In the genomic region with DNA sequence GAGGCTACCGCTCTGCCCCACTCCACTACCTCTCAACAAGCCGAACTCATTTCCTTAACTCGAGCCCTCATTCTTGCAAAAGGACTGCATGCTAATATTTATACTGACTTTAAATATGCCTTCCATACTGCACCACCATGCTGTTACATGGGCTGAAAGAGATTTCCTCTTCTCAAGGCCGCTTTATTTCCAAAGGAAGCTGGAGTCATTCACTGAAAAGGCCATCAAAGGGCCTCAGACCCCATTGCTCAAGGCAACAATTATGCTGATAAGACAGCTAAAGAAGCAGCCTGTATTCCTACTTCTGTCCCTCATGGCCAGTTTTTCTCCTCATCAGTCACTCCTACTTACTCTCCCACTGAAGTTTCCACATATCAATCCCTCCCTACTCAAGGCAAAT, we compare ENCODE assay signal across 29 cellular contexts. TPM values are rescaled to one million over a fixed set of nuclear protein-coding genes. Genes with fewer than 3 reads are reported as not detected.
"Had no signal": no experiment of that assay in that cellular context is flagged by ENCODE, and none has a peak within 500 bp of the region (broad histone marks: within the 10 kb centered on the region; RNA-seq: fewer than 3 reads in every experiment).

No MANE protein-coding gene starts in this region.

- H3K9me3 Mint-ChIP-seq: activated CD4-positive, alpha-beta memory T cell treated with anti-CD3 and anti-CD28 coated beads, Interleukin-2, amount 10 ng/mL, durations not matched to agents 7 days and 5 days; activated naive CD8-positive, alpha-beta T cell treated with anti-CD3 and anti-CD28 coated beads for 36 hours; central memory CD8-positive, alpha-beta T cell had no signal

- H3K9me3 ChIP-seq: ascending aorta had no signal

- H3K4me3 ChIP-seq: ascending aorta, cardiac muscle cell, SJCRH30, SK-N-MC had no signal

- H3K4me3 Mint-ChIP-seq: activated CD4-positive, alpha-beta memory T cell treated with anti-CD3 and anti-CD28 coated beads, Interleukin-2, amount 10 ng/mL, durations not matched to agents 7 days and 5 days; activated CD8-positive, alpha-beta memory T cell treated with anti-CD3 and anti-CD28 coated beads, Interleukin-2, amount 10 ng/mL, durations not matched to agents 7 days and 5 days; activated naive CD8-positive, alpha-beta T cell treated with anti-CD3 and anti-CD28 coated beads for 36 hours; central memory CD8-positive, alpha-beta T cell had no signal

- DNase-seq: activated CD4-positive, alpha-beta memory T cell treated with anti-CD3 and anti-CD28 coated beads, Interleukin-2, amount 10 ng/mL, durations not matched to agents 7 days and 5 days; activated CD4-positive, alpha-beta T cell treated with anti-CD3 and anti-CD28 coated beads for 1 hour; activated CD4-positive, alpha-beta T cell treated with anti-CD3 and anti-CD28 coated beads for 48 hours; activated CD4-positive, CD25-positive, alpha-beta regulatory T cell; activated CD8-positive, alpha-beta memory T cell treated with anti-CD3 and anti-CD28 coated beads for 24 hours; activated CD8-positive, alpha-beta memory T cell treated with anti-CD3 and anti-CD28 coated beads, Interleukin-2, amount 10 ng/mL, durations not matched to agents 7 days and 5 days; activated CD8-positive, alpha-beta memory T cell treated with anti-CD3 and anti-CD28 coated beads, Interleukin-2, amount 50 U/mL, for 48 hours; activated effector memory CD4-positive, alpha-beta T cell treated with Interleukin-2 at 50 U/mL for 16 hours; activated naive CD4-positive, alpha-beta T cell; activated naive CD4-positive, alpha-beta T cell treated with anti-CD3 and anti-CD28 coated beads, Interleukin-2, amount 50 U/mL, for 16 hours; activated naive CD8-positive, alpha-beta T cell treated with anti-CD3 and anti-CD28 coated beads for 36 hours; activated T-cell treated with anti-CD3 and anti-CD28 coated beads, Interleukin-2, amount 50 U/mL, for 48 hours; amygdala; NCI-H1105 treated with DMSO at 0.1 percent for 48 hours; NCI-H1436; NCI-H1694; NCI-H1930; NCI-H2081 treated with DMSO at 0.1 percent for 48 hours; NCI-H345; NCI-H524 treated with DMSO at 0.1 percent for 48 hours; SHP77; SJCRH30; T1000; WERI-Rb-1 had no signal

- H3K27ac Mint-ChIP-seq: activated CD4-positive, alpha-beta memory T cell treated with anti-CD3 and anti-CD28 coated beads, Interleukin-2, amount 10 ng/mL, durations not matched to agents 7 days and 5 days; activated CD8-positive, alpha-beta memory T cell treated with anti-CD3 and anti-CD28 coated beads, Interleukin-2, amount 10 ng/mL, durations not matched to agents 7 days and 5 days; activated naive CD8-positive, alpha-beta T cell treated with anti-CD3 and anti-CD28 coated beads for 36 hours had no signal

- H3K36me3 ChIP-seq: ascending aorta, cardiac muscle cell, SJCRH30 had no signal

- H3K36me3 Mint-ChIP-seq: activated CD8-positive, alpha-beta memory T cell treated with anti-CD3 and anti-CD28 coated beads, Interleukin-2, amount 10 ng/mL, durations not matched to agents 7 days and 5 days; activated naive CD8-positive, alpha-beta T cell treated with anti-CD3 and anti-CD28 coated beads for 36 hours had no signal

- H3K27ac ChIP-seq: ascending aorta, cardiac muscle cell, SJCRH30, SK-N-MC, WERI-Rb-1 had no signal

- ATAC-seq: activated CD8-positive, alpha-beta memory T cell treated with anti-CD3 and anti-CD28 coated beads, Interleukin-2, amount 10 ng/mL, durations not matched to agents 7 days and 5 days; Panc1 had no signal

- H3K27me3 Mint-ChIP-seq: activated CD4-positive, alpha-beta memory T cell treated with anti-CD3 and anti-CD28 coated beads, Interleukin-2, amount 10 ng/mL, durations not matched to agents 7 days and 5 days; activated CD8-positive, alpha-beta memory T cell treated with anti-CD3 and anti-CD28 coated beads, Interleukin-2, amount 10 ng/mL, durations not matched to agents 7 days and 5 days; central memory CD8-positive, alpha-beta T cell had no signal

- H3K4me1 Mint-ChIP-seq: activated CD4-positive, alpha-beta memory T cell treated with anti-CD3 and anti-CD28 coated beads, Interleukin-2, amount 10 ng/mL, durations not matched to agents 7 days and 5 days; activated CD8-positive, alpha-beta memory T cell treated with anti-CD3 and anti-CD28 coated beads, Interleukin-2, amount 10 ng/mL, durations not matched to agents 7 days and 5 days; central memory CD8-positive, alpha-beta T cell had no signal

- H3K27me3 ChIP-seq: ascending aorta, cardiac muscle cell, SJCRH30 had no signal

- H3K4me1 ChIP-seq: ascending aorta, SJCRH30 had no signal

RNA-seq across cellular contexts. Expression of a gene that starts 6.9 kb away (rescaled TPM):
- total RNA-seq: ascending aorta, SJCRH30 had no signal
